7 cellular contexts compared by ENCODE assay signal in genomic region chr1:165397945-165398344, GRCh38. TPM values are rescaled to one million over a fixed set of nuclear protein-coding genes. Genes with fewer than 3 reads are reported as not detected.
DNase-seq lines count a peak whose midpoint lies in the region; ATAC-seq and TF ChIP-seq lines count a peak whose summit lies in the region.

No MANE protein-coding gene starts in this region.

- no peaks in the 10 kb centered on the region for H3K79me2 ChIP-seq in GM23248 (ENCODE audit: insufficient read depth)

- H4K20me1 ChIP-seq in GM23248 (ENCODE audit: insufficient read depth): no peaks in the 10 kb centered on the region

- DNase-seq in GM23248 (peak; percentile 94), NOMO-1 treated with dmso at 0.1 percent for 144 hours (lab: John Stamatoyannopoulos, UW; ENCODE audit: unreplicated experiment) (peak; percentile 25), posterior vena cava (ENCODE audit: low spot score) (peak; percentile 84), erythroblast (lab: John Stamatoyannopoulos, UW) (no peak), NCI-H2107 treated with DMSO at 0.1 percent for 48 hours (lab: John Stamatoyannopoulos, UW; ENCODE audit: unreplicated experiment) (no peak)

- in situ Hi-C loops in GM23248 (cut with MboI): loop anchor here (10.0 kb wide), 1 partner anchor 517 kb away; no protein-coding TSS in a partner anchor

- no peak for TF ChIP-seq POLR2A in erythroblast (IDR thresholded peaks at IDR 0.05; ENCODE audit: low read length)

- H3K4me3 ChIP-seq in GM23248: no peak overlapping the region

- peaks cover 16% of the 10 kb centered on the region for H3K4me1 ChIP-seq in GM23248 (ENCODE audit: insufficient read depth)

- H3K27me3 ChIP-seq in GM23248 (replicated peaks; ENCODE audit: insufficient read depth): peaks cover 18% of the 10 kb centered on the region

- no peaks in the 10 kb centered on the region for H3K9me2 ChIP-seq in GM23248 (ENCODE audit: insufficient read depth)

- peak overlapping the region; percentile 18; the same call in 1 of the 2 replicates for H3K9ac ChIP-seq in GM23248

- ATAC-seq in esophagus mucosa (peak; percentile 63), HG03354 (IDR thresholded peaks at IDR 0.05; ENCODE audit: poor library complexity, severe bottlenecking, unreplicated experiment) (no peak)

- H3F3A ChIP-seq in GM23248 (ENCODE audit: insufficient read depth): peaks cover 13% of the 10 kb centered on the region; the same call in 1 of the 2 replicates

- intact Hi-C loops in posterior vena cava (cut with DNase I): loop anchor here (5.0 to 10.0 kb wide), 2 partner anchors 517 to 519 kb away; no protein-coding TSS in a partner anchor

- peak overlapping the region; percentile 34 for H3K4me2 ChIP-seq in GM23248 (ENCODE audit: unreplicated experiment)

- H3K9me3 ChIP-seq in GM23248 (ENCODE audit: low read depth): no peaks in the 10 kb centered on the region

- no peak overlapping the region for H2AFZ ChIP-seq in GM23248

- peak overlapping the region; percentile 26 for H3K27ac ChIP-seq in GM23248

- no peaks in the 10 kb centered on the region for H3K36me3 ChIP-seq in GM23248 (ENCODE audit: low read depth)

- WGBS in GM23248 (ENCODE audit: low coverage in 1 of 2, low lambda C conversion rate in 2 of 2, missing lambda C conversion rate in 2 of 2), 2 experiments: 0 to 3% methylated on average over 4 of the region's 4 CpGs

RNA-seq across cellular contexts. Expression of gene LMX1A, which starts 41.4 kb away (rescaled TPM):
- not detected in 2 replicates for total RNA-seq in GM23248 (2014; rRNA removed; shearing (Covaris generic))
- not detected in 2 replicates for polyA plus RNA-seq in GM23248 (2016; fragmentation: Nextera tagmentation; extraction: Ambion mirVana)
- 0.04 TPM for total RNA-seq in esophagus mucosa
- under 1 TPM; 0.19 to 0.79 TPM for total RNA-seq in posterior vena cava

RNA-seq across cellular contexts. Expression of gene RXRG, which starts 47.0 kb away (rescaled TPM):
- total RNA-seq in GM23248 (2014; rRNA removed; shearing (Covaris generic)): not detected in 2 replicates
- polyA plus RNA-seq in GM23248 (2016; fragmentation: Nextera tagmentation; extraction: Ambion mirVana): 0.09 TPM in 1 of 2 replicates, not detected in the other
- 0.24 TPM for total RNA-seq in esophagus mucosa
- under 1 TPM; 0.52 to 0.56 TPM for total RNA-seq in posterior vena cava

Comparison
In these comparisons a context has a peak if more than half of its experiments do, and no peak if none do; other contexts are left out.
1. DNase-seq: peak in GM23248 (single experiment), NOMO-1 treated with dmso at 0.1 percent for 144 hours (single experiment) and posterior vena cava (single experiment); none in erythroblast (0 of 2) and NCI-H2107 treated with DMSO at 0.1 percent for 48 hours (single experiment).